2 cellular contexts compared by ENCODE assay signal in genomic region chr6:43763133-43763797, GRCh38.
TF ChIP-seq lines count a peak whose summit lies in the region.

No MANE protein-coding gene starts in this region.

TF ChIP-seq in IMR-90, 13 proteins besides CTCF, POLR2A, EP300 and RAD21:
- TF ChIP-seq RFX5 (IDR thresholded peaks at IDR 0.05; ENCODE audit: low read depth, low read length) (no peak), CEBPB (IDR thresholded peaks at IDR 0.05; ENCODE audit: low read depth, low read length) (0 out of 2 replicates have a peak, but pooled peaks have one; percentile 30), RCOR1 (IDR thresholded peaks at IDR 0.05; ENCODE audit: insufficient replicate concordance, low read length) (no peak), MAZ (IDR thresholded peaks at IDR 0.05; ENCODE audit: borderline replicate concordance, low read depth, low read length) (0 out of 2 replicates have a peak, but pooled peaks have one; percentile 8)

TF ChIP-seq in GM12878, 131 proteins besides CTCF, POLR2A, EP300 and RAD21:
- TF ChIP-seq, protein P1, sequence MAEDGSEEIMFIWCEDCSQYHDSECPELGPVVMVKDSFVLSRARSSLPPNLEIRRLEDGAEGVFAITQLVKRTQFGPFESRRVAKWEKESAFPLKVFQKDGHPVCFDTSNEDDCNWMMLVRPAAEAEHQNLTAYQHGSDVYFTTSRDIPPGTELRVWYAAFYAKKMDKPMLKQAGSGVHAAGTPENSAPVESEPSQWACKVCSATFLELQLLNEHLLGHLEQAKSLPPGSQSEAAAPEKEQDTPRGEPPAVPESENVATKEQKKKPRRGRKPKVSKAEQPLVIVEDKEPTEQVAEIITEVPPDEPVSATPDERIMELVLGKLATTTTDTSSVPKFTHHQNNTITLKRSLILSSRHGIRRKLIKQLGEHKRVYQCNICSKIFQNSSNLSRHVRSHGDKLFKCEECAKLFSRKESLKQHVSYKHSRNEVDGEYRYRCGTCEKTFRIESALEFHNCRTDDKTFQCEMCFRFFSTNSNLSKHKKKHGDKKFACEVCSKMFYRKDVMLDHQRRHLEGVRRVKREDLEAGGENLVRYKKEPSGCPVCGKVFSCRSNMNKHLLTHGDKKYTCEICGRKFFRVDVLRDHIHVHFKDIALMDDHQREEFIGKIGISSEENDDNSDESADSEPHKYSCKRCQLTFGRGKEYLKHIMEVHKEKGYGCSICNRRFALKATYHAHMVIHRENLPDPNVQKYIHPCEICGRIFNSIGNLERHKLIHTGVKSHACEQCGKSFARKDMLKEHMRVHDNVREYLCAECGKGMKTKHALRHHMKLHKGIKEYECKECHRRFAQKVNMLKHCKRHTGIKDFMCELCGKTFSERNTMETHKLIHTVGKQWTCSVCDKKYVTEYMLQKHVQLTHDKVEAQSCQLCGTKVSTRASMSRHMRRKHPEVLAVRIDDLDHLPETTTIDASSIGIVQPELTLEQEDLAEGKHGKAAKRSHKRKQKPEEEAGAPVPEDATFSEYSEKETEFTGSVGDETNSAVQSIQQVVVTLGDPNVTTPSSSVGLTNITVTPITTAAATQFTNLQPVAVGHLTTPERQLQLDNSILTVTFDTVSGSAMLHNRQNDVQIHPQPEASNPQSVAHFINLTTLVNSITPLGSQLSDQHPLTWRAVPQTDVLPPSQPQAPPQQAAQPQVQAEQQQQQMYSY (CRISPR knock-in tag; IDR thresholded peaks at IDR 0.05) = no peak
- peak; percentile 40; the same call in 1 of the 2 replicates for TF ChIP-seq JUNB (IDR thresholded peaks at IDR 0.05)
- TF ChIP-seq STAT3 (IDR thresholded peaks at IDR 0.05; ENCODE audit: low read depth, low read length) = no peak
- 0 out of 2 replicates have a peak, but pooled peaks have one; percentile 17 for TF ChIP-seq EED (IDR thresholded peaks at IDR 0.05; ENCODE audit: low read depth)
- TF ChIP-seq, protein P2, sequence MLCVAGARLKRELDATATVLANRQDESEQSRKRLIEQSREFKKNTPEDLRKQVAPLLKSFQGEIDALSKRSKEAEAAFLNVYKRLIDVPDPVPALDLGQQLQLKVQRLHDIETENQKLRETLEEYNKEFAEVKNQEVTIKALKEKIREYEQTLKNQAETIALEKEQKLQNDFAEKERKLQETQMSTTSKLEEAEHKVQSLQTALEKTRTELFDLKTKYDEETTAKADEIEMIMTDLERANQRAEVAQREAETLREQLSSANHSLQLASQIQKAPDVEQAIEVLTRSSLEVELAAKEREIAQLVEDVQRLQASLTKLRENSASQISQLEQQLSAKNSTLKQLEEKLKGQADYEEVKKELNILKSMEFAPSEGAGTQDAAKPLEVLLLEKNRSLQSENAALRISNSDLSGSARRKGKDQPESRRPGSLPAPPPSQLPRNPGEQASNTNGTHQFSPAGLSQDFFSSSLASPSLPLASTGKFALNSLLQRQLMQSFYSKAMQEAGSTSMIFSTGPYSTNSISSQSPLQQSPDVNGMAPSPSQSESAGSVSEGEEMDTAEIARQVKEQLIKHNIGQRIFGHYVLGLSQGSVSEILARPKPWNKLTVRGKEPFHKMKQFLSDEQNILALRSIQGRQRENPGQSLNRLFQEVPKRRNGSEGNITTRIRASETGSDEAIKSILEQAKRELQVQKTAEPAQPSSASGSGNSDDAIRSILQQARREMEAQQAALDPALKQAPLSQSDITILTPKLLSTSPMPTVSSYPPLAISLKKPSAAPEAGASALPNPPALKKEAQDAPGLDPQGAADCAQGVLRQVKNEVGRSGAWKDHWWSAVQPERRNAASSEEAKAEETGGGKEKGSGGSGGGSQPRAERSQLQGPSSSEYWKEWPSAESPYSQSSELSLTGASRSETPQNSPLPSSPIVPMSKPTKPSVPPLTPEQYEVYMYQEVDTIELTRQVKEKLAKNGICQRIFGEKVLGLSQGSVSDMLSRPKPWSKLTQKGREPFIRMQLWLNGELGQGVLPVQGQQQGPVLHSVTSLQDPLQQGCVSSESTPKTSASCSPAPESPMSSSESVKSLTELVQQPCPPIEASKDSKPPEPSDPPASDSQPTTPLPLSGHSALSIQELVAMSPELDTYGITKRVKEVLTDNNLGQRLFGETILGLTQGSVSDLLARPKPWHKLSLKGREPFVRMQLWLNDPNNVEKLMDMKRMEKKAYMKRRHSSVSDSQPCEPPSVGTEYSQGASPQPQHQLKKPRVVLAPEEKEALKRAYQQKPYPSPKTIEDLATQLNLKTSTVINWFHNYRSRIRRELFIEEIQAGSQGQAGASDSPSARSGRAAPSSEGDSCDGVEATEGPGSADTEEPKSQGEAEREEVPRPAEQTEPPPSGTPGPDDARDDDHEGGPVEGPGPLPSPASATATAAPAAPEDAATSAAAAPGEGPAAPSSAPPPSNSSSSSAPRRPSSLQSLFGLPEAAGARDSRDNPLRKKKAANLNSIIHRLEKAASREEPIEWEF (IDR thresholded peaks at IDR 0.05; ENCODE audit: insufficient replicate concordance, low read depth, low read length) = no peak
- TF ChIP-seq TCF12 (IDR thresholded peaks at IDR 0.05; ENCODE audit: low read depth, low read length) = no peak
- TF ChIP-seq NFIC (IDR thresholded peaks at IDR 0.05; ENCODE audit: low read depth, low read length) = no peak
- TF ChIP-seq JUND (IDR thresholded peaks at IDR 0.05; ENCODE audit: low read depth, low read length) = no peak
- TF ChIP-seq ATF7 (IDR thresholded peaks at IDR 0.05; ENCODE audit: low read depth) = peak; percentile 25; the same call in 1 of the 2 replicates
- TF ChIP-seq NRF1 (conservative IDR thresholded peaks at IDR 0.05; ENCODE audit: low read depth, low read length) = no peak
- TF ChIP-seq BHLHE40 (IDR thresholded peaks at IDR 0.05; ENCODE audit: borderline replicate concordance in 1 of 2, low read depth in 2 of 2, low read length in 1 of 2) = no peak
- no peak for TF ChIP-seq RAD51 (IDR thresholded peaks at IDR 0.05)
- no peak for TF ChIP-seq PAX5 (IDR thresholded peaks at IDR 0.05; ENCODE audit: borderline replicate concordance, low read depth, low read length)
- TF ChIP-seq ZZZ3 (IDR thresholded peaks at IDR 0.05; ENCODE audit: control insufficient read depth, insufficient read length, low read depth) = no peak
- no peak for TF ChIP-seq GABPA (IDR thresholded peaks at IDR 0.05; ENCODE audit: low read depth)
- TF ChIP-seq, protein P3, sequence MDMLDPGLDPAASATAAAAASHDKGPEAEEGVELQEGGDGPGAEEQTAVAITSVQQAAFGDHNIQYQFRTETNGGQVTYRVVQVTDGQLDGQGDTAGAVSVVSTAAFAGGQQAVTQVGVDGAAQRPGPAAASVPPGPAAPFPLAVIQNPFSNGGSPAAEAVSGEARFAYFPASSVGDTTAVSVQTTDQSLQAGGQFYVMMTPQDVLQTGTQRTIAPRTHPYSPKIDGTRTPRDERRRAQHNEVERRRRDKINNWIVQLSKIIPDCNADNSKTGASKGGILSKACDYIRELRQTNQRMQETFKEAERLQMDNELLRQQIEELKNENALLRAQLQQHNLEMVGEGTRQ (IDR thresholded peaks at IDR 0.05; ENCODE audit: borderline replicate concordance, low read depth, low read length) = no peak
- TF ChIP-seq, protein P4, sequence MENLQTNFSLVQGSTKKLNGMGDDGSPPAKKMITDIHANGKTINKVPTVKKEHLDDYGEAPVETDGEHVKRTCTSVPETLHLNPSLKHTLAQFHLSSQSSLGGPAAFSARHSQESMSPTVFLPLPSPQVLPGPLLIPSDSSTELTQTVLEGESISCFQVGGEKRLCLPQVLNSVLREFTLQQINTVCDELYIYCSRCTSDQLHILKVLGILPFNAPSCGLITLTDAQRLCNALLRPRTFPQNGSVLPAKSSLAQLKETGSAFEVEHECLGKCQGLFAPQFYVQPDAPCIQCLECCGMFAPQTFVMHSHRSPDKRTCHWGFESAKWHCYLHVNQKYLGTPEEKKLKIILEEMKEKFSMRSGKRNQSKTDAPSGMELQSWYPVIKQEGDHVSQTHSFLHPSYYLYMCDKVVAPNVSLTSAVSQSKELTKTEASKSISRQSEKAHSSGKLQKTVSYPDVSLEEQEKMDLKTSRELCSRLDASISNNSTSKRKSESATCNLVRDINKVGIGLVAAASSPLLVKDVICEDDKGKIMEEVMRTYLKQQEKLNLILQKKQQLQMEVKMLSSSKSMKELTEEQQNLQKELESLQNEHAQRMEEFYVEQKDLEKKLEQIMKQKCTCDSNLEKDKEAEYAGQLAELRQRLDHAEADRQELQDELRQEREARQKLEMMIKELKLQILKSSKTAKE (IDR thresholded peaks at IDR 0.05; ENCODE audit: low read depth, poor library complexity, severe bottlenecking) = no peak
- TF ChIP-seq, protein P5, sequence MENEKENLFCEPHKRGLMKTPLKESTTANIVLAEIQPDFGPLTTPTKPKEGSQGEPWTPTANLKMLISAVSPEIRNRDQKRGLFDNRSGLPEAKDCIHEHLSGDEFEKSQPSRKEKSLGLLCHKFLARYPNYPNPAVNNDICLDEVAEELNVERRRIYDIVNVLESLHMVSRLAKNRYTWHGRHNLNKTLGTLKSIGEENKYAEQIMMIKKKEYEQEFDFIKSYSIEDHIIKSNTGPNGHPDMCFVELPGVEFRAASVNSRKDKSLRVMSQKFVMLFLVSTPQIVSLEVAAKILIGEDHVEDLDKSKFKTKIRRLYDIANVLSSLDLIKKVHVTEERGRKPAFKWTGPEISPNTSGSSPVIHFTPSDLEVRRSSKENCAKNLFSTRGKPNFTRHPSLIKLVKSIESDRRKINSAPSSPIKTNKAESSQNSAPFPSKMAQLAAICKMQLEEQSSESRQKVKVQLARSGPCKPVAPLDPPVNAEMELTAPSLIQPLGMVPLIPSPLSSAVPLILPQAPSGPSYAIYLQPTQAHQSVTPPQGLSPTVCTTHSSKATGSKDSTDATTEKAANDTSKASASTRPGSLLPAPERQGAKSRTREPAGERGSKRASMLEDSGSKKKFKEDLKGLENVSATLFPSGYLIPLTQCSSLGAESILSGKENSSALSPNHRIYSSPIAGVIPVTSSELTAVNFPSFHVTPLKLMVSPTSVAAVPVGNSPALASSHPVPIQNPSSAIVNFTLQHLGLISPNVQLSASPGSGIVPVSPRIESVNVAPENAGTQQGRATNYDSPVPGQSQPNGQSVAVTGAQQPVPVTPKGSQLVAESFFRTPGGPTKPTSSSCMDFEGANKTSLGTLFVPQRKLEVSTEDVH (IDR thresholded peaks at IDR 0.05; ENCODE audit: low read depth, partially characterized antibody) = no peak
- TF ChIP-seq RB1 (IDR thresholded peaks at IDR 0.05; ENCODE audit: borderline replicate concordance) = no peak
- TF ChIP-seq ZNF384 (IDR thresholded peaks at IDR 0.05; ENCODE audit: borderline replicate concordance, low read depth, low read length) = 0 out of 2 replicates have a peak, but pooled peaks have one; percentile 46
- no peak for TF ChIP-seq ZBTB33 (IDR thresholded peaks at IDR 0.05)
